8 cellular contexts compared by ENCODE assay signal in genomic region chr11:132028380-132029240, GRCh38.
DNase-seq lines count a peak whose midpoint lies in the region; ATAC-seq and TF ChIP-seq lines count a peak whose summit lies in the region.

No MANE protein-coding gene starts in this region.

- no peaks in the 10 kb centered on the region for H3K4me1 ChIP-seq in gastrocnemius medialis

- no peaks in the 10 kb centered on the region for H3K27me3 ChIP-seq in gastrocnemius medialis

- no peaks in the 10 kb centered on the region for H3K4me1 Mint-ChIP-seq in activated T-cell treated with anti-CD3 and anti-CD28 coated beads, Interleukin-2, amount 50 U/mL, for 4 hours (ENCODE audit: low read depth)

- TF ChIP-seq POLR2A in NB4 (IDR thresholded peaks at IDR 0.05; ENCODE audit: extremely low read depth, insufficient read length) (no peak), gastrocnemius medialis (IDR thresholded peaks at IDR 0.05) (no peak)

- in situ Hi-C loops in gastrocnemius medialis (cut with MboI; ENCODE audit: low sequenced_read_pairs in 4 of 4) = no loop called here

- no peak overlapping the region for H3K27ac ChIP-seq in gastrocnemius medialis

- DNase-seq in COR-L47 (lab: John Stamatoyannopoulos, UW) (peak; percentile 53), NB4 (ENCODE audit: low read depth) (peak; percentile 25), dermis microvascular lymphatic vessel endothelial cell (ENCODE audit: low read depth in 2 of 2) (peak; percentile 17 to 65), mucosa of gallbladder (ENCODE audit: low spot score) (peak; percentile 23), gastrocnemius medialis (no peak)
- no peak for DNase-seq in activated T-cell treated with anti-CD3 and anti-CD28 coated beads, Interleukin-2, amount 50 U/mL, for 4 hours

- ATAC-seq in GM19328 (IDR thresholded peaks at IDR 0.05; ENCODE audit: unreplicated experiment) = peak; percentile 77
- no peak for ATAC-seq in GM21619 (IDR thresholded peaks at IDR 0.05; ENCODE audit: unreplicated experiment)
- no peak for ATAC-seq in activated T-cell treated with anti-CD3 and anti-CD28 coated beads, Interleukin-2, amount 50 U/mL, for 4 hours
- ATAC-seq in gastrocnemius medialis = no peak

- H3K36me3 ChIP-seq in gastrocnemius medialis = no peaks in the 10 kb centered on the region

- H3K4me3 ChIP-seq in NB4 (ENCODE audit: low read depth, low read length) (no peak overlapping the region), gastrocnemius medialis (no peak overlapping the region)

- H3K27me3 Mint-ChIP-seq in activated T-cell treated with anti-CD3 and anti-CD28 coated beads, Interleukin-2, amount 50 U/mL, for 4 hours (ENCODE audit: low read depth) = no peaks in the 10 kb centered on the region

- no peaks in the 10 kb centered on the region for H3K9me3 Mint-ChIP-seq in activated T-cell treated with anti-CD3 and anti-CD28 coated beads, Interleukin-2, amount 50 U/mL, for 4 hours

- intact Hi-C loops in gastrocnemius medialis (cut with DNase I; ENCODE audit: low total_unique reads) = no loop called here

- TF ChIP-seq CTCF in NB4 (IDR thresholded peaks at IDR 0.05; ENCODE audit: low read depth, low read length) (peak; percentile 41), gastrocnemius medialis (IDR thresholded peaks at IDR 0.05 in 4 of 5, conservative IDR thresholded peaks at IDR 0.05 in 1 of 5) (peak in 2 of 5 experiments; percentile 16 to 27)

- no peaks in the 10 kb centered on the region for H3K36me3 Mint-ChIP-seq in activated T-cell treated with anti-CD3 and anti-CD28 coated beads, Interleukin-2, amount 50 U/mL, for 4 hours (ENCODE audit: insufficient read depth)

- H3K9me3 ChIP-seq in gastrocnemius medialis = no peaks in the 10 kb centered on the region

- no peak overlapping the region for H3K4me3 Mint-ChIP-seq in activated T-cell treated with anti-CD3 and anti-CD28 coated beads, Interleukin-2, amount 50 U/mL, for 4 hours

Comparison
In these comparisons a context has a peak if more than half of its experiments do, and no peak if none do; other contexts are left out.
1. DNase-seq: peak in COR-L47 (single experiment), NB4 (single experiment), dermis microvascular lymphatic vessel endothelial cell (2 of 2) and mucosa of gallbladder (single experiment); none in activated T-cell treated with anti-CD3 and anti-CD28 coated beads, Interleukin-2, amount 50 U/mL, for 4 hours (single experiment) and gastrocnemius medialis (0 of 2).